16 cellular contexts compared by ENCODE assay signal in genomic region chr7:44793919-44794715, GRCh38. TPM values are rescaled to one million over a fixed set of nuclear protein-coding genes. Genes with fewer than 3 reads are reported as not detected.
DNase-seq lines count a peak whose midpoint lies in the region; ATAC-seq and TF ChIP-seq lines count a peak whose summit lies in the region.
"Had no signal": no experiment of that assay in that cellular context is flagged by ENCODE, and none has a peak within 500 bp of the region (broad histone marks: within the 10 kb centered on the region; RNA-seq: fewer than 3 reads in every experiment).

No MANE protein-coding gene starts in this region.

- no peaks in the 10 kb centered on the region for H3K27me3 Mint-ChIP-seq in naive B cell
- H3K27me3 Mint-ChIP-seq: activated naive CD4-positive, alpha-beta T cell treated with anti-CD3 and anti-CD28 coated beads, Interleukin-2, amount 50 U/mL, for 24 hours had no signal

- DNase-seq in BJ (ENCODE audit: low read depth) (peak; percentile 71), ELF-1 (ENCODE audit: low read depth, low spot score) (peak; percentile 63), amniotic epithelial cell (ENCODE audit: low read depth) (peak; percentile 45), naive B cell (no peak), NCI-H510A treated with DMSO at 0.1 percent for 48 hours (lab: John Stamatoyannopoulos, UW) (no peak), nucleus accumbens (lab: John Stamatoyannopoulos, UW) (no peak), OCI-M2 (lab: John Stamatoyannopoulos, UW; ENCODE audit: unreplicated experiment) (no peak)
- DNase-seq: GDM1; heart left ventricle; kidney glomerular epithelial cell; NCI-H1092; stimulated activated CD4-positive, alpha-beta T cell treated with anti-CD3 and anti-CD28 coated beads, Interleukin-15, amount 100 ng/mL, for 24 hours; testis had no signal

- 0 out of 2 replicates have a peak, but pooled peaks cover 2% of the 10 kb centered on the region for H3K36me3 ChIP-seq in BJ (ENCODE audit: control insufficient read depth, insufficient read depth, low read length)

- no peaks in the 10 kb centered on the region for H3K9me3 Mint-ChIP-seq in naive B cell
- H3K9me3 Mint-ChIP-seq: activated naive CD4-positive, alpha-beta T cell treated with anti-CD3 and anti-CD28 coated beads, Interleukin-2, amount 50 U/mL, for 24 hours; CD14-positive monocyte had no signal

- H3K27ac Mint-ChIP-seq in naive B cell, result peak overlapping the region in 1 of 6 donors; percentile 49
- H3K27ac Mint-ChIP-seq: activated naive CD4-positive, alpha-beta T cell treated with anti-CD3 and anti-CD28 coated beads, Interleukin-2, amount 50 U/mL, for 24 hours; CD14-positive monocyte had no signal

- no peaks in the 10 kb centered on the region for H3K27me3 ChIP-seq in BJ (ENCODE audit: control insufficient read depth, insufficient read depth, low read length)
- H3K27me3 ChIP-seq: heart left ventricle, testis had no signal

- no peak for TF ChIP-seq CTCF in BJ (IDR thresholded peaks at IDR 0.05; ENCODE audit: insufficient read depth, low read depth, low read length)

- peaks cover 13 to 22% (median 20%) of the 10 kb centered on the region in 3 donors for H3K4me1 Mint-ChIP-seq in naive B cell

- no peaks in the 10 kb centered on the region for H3K36me3 Mint-ChIP-seq in naive B cell

- ATAC-seq in naive B cell (ENCODE audit: low read depth in 2 of 2), result no peak
- ATAC-seq in GM18868 (IDR thresholded peaks at IDR 0.05; ENCODE audit: unreplicated experiment), result no peak
- ATAC-seq: heart left ventricle had no signal

- H3K4me3 Mint-ChIP-seq in naive B cell, result peak overlapping the region in 6 of 8 donors; percentile 4 to 74 (median 38)
- H3K4me3 Mint-ChIP-seq: activated naive CD4-positive, alpha-beta T cell treated with anti-CD3 and anti-CD28 coated beads, Interleukin-2, amount 50 U/mL, for 24 hours; CD14-positive monocyte had no signal

- CTCF ChIA-PET in BJ (lab: Yijun Ruan, JAX), result interaction anchor here (1.5 kb wide), 1 partner anchor 16 kb away, joined by 3 read pairs; no protein-coding TSS in a partner anchor

- POLR2A ChIA-PET in BJ (lab: Charles Lee), result no interaction called here

- no peak overlapping the region for H3K4me3 ChIP-seq in BJ (ENCODE audit: low read depth, low read length)
- H3K4me3 ChIP-seq: heart left ventricle, testis had no signal

RNA-seq across cellular contexts. Expression of gene PPIA, which starts 2.4 kb away (rescaled TPM):
- polyA plus RNA-seq in BJ (2011; rRNA removed) (3,555 and 5,521 TPM in 2 replicates), naive B cell (ENCODE audit: low read depth in 6 of 6) (1,000 to 10,000 TPM; 2,925 to 4,431 (median 4,097) TPM)
- polyA minus RNA-seq in BJ (2011; rRNA and poly(A)+ RNA removed), result 337 and 436 TPM in 2 replicates

RNA-seq across cellular contexts. Expression of gene ZMIZ2, which starts 45.5 kb away (rescaled TPM):
- polyA plus RNA-seq in BJ (2011; rRNA removed) (4.4 and 7.4 TPM in 2 replicates), naive B cell (ENCODE audit: low read depth in 6 of 6) (10 to 100 TPM in 5 of 6 donors, 1 to 10 TPM in 1; 5.8 to 22.8 (median 13.4) TPM)
- polyA minus RNA-seq in BJ (2011; rRNA and poly(A)+ RNA removed), result 12.2 and 12.8 TPM in 2 replicates

RNA-seq across cellular contexts. Expression of gene H2AZ2, which starts 53.8 kb away (rescaled TPM):
- polyA plus RNA-seq in BJ (2011; rRNA removed) (100 and 107 TPM in 2 replicates), naive B cell (ENCODE audit: low read depth in 6 of 6) (100 to 1,000 TPM; 128 to 168 (median 145) TPM)
- polyA minus RNA-seq in BJ (2011; rRNA and poly(A)+ RNA removed), result 35.3 and 46.2 TPM in 2 replicates

Comparison
In these comparisons a context has a peak if more than half of its experiments do, and no peak if none do; other contexts are left out.
1. DNase-seq: peak in BJ (single experiment), ELF-1 (single experiment) and amniotic epithelial cell (single experiment); none in naive B cell (single experiment), NCI-H510A treated with DMSO at 0.1 percent for 48 hours (single experiment), nucleus accumbens (0 of 56) and OCI-M2 (single experiment).